17 cellular contexts compared by ENCODE assay signal in the genomic region with DNA sequence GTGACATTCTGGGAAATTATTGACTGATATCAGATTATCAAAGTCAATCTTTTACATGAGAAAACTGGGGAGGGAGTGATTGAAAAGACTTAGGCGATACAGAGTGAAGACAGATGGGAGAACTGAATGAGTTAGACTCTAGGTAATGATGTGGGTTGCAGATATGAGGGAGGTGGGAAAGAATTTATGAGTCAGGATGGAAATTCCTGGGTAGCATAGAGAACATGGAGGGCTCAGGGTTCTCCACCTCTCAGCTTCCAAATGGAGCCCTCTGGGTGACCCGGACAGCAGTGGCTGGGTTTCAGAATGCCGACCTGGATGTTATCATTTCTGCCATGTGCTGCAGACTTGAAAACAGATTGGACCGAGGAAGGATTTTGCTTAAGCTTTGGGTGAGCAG.
DNase-seq lines count a peak whose midpoint lies in the region; FAIRE-seq and TF ChIP-seq lines count a peak whose summit lies in the region.
"Had no signal": no experiment of that assay in that cellular context is flagged by ENCODE, and none has a peak within 500 bp of the region (broad histone marks: within the 10 kb centered on the region; RNA-seq: fewer than 3 reads in every experiment).

No MANE protein-coding gene starts in this region.

- no peak overlapping the region for H3K4me3 ChIP-seq in BE2C (ENCODE audit: low read depth, low read length)
- H3K4me3 ChIP-seq in MG63: no peak overlapping the region
- H3K4me3 ChIP-seq: GM12878, left lung, suprapubic skin had no signal

- H3K36me3 ChIP-seq in BE2C (no peaks in the 10 kb centered on the region), MG63 (no peaks in the 10 kb centered on the region)
- H3K36me3 ChIP-seq: left lung, suprapubic skin had no signal

- H3K9me3 ChIP-seq in BE2C (no peaks in the 10 kb centered on the region), MG63 (no peaks in the 10 kb centered on the region)
- H3K9me3 ChIP-seq: left lung, suprapubic skin had no signal

- no peak for TF ChIP-seq CTCF in BE2C (IDR thresholded peaks at IDR 0.05; ENCODE audit: low read depth, low read length)

- peaks cover 5% of the 10 kb centered on the region for H3K4me1 ChIP-seq in BE2C

- H3K27me3 ChIP-seq in BE2C (no peaks in the 10 kb centered on the region), MG63 (no peaks in the 10 kb centered on the region)

- no peak for FAIRE-seq in urothelium cell line (lab: Jason Lieb, UNC)
- FAIRE-seq: GM12878 had no signal

- DNase-seq in NCI-H82 (lab: John Stamatoyannopoulos, UW): peak; percentile 18
- no peak for DNase-seq in NCI-H82 treated with DMSO at 0.1 percent for 48 hours (lab: John Stamatoyannopoulos, UW; ENCODE audit: unreplicated experiment)
- DNase-seq in amniotic epithelial cell (ENCODE audit: low read depth): peak; percentile 69
- peak; percentile 84 for DNase-seq in glomerular visceral epithelial cell (ENCODE audit: extremely low spot score)
- peak; percentile 67 for DNase-seq in urothelium cell line (ENCODE audit: low spot score)
- no peak for DNase-seq in BE2C
- no peak for DNase-seq in pons (ENCODE audit: low spot score)
- no peak for DNase-seq in MG63
- DNase-seq: CD4-positive, CD25-positive, alpha-beta regulatory T cell; erythroblast; hippocampal formation; left lung; NCI-H2029; NCI-H524 treated with DMSO at 0.1 percent for 48 hours; RPMI8226 had no signal

Comparison
In these comparisons a context has a peak if more than half of its experiments do, and no peak if none do; other contexts are left out.
1. DNase-seq: peak in NCI-H82 (single experiment), amniotic epithelial cell (single experiment), glomerular visceral epithelial cell (single experiment) and urothelium cell line (single experiment); none in NCI-H82 treated with DMSO at 0.1 percent for 48 hours (single experiment), BE2C (single experiment), pons (single experiment) and MG63 (single experiment).